Comparison of ENCODE assay signal across 1 cellular context in the genomic region with DNA sequence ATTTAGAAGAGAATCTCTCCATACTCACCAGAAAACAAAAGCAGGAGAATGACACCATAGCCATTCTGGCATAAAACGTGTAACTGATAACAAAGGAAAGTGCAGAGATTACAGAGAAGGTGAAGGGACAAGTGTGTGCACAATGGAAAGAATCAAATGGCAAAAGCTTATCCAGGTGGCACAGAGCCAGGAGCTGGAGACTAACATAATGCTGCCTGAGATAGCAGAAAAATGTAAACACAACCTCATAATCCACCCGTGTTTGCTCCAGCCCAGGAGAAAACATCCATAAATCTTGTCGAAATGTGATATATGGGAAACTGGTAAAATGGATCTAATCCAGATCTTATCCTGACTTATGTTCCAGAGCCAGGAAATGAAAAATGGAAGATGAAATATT.
A peak's percentile ranks its signal among the peaks of the same experiment; 100 is the strongest.
TF ChIP-seq lines count a peak whose summit lies in the region.

No MANE protein-coding gene starts in this region.

TF ChIP-seq in HEK293, 187 proteins besides CTCF, POLR2A, EP300 and RAD21 (continued from another document):
- TF ChIP-seq BCL6B (tag by site-specific recombination; IDR thresholded peaks at IDR 0.05): 0 out of 2 replicates have a peak, but pooled peaks have one; percentile 5
- TF ChIP-seq SCRT1 (tag by site-specific recombination; IDR thresholded peaks at IDR 0.05; ENCODE audit: borderline replicate concordance): 0 out of 2 replicates have a peak, but pooled peaks have one; percentile 8
- TF ChIP-seq ZNF518A (tag by site-specific recombination; conservative IDR thresholded peaks at IDR 0.05; ENCODE audit: low read depth): no peak
- no peak for TF ChIP-seq ZNF121 (tag by site-specific recombination; IDR thresholded peaks at IDR 0.05)
- TF ChIP-seq, protein P1, sequence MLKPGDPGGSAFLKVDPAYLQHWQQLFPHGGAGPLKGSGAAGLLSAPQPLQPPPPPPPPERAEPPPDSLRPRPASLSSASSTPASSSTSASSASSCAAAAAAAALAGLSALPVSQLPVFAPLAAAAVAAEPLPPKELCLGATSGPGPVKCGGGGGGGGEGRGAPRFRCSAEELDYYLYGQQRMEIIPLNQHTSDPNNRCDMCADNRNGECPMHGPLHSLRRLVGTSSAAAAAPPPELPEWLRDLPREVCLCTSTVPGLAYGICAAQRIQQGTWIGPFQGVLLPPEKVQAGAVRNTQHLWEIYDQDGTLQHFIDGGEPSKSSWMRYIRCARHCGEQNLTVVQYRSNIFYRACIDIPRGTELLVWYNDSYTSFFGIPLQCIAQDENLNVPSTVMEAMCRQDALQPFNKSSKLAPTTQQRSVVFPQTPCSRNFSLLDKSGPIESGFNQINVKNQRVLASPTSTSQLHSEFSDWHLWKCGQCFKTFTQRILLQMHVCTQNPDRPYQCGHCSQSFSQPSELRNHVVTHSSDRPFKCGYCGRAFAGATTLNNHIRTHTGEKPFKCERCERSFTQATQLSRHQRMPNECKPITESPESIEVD (tag by site-specific recombination; IDR thresholded peaks at IDR 0.05): peak; percentile 61
- 0 out of 2 replicates have a peak, but pooled peaks have one; percentile 18 for TF ChIP-seq ZNF2 (tag by site-specific recombination; IDR thresholded peaks at IDR 0.05)
- TF ChIP-seq, protein P2, sequence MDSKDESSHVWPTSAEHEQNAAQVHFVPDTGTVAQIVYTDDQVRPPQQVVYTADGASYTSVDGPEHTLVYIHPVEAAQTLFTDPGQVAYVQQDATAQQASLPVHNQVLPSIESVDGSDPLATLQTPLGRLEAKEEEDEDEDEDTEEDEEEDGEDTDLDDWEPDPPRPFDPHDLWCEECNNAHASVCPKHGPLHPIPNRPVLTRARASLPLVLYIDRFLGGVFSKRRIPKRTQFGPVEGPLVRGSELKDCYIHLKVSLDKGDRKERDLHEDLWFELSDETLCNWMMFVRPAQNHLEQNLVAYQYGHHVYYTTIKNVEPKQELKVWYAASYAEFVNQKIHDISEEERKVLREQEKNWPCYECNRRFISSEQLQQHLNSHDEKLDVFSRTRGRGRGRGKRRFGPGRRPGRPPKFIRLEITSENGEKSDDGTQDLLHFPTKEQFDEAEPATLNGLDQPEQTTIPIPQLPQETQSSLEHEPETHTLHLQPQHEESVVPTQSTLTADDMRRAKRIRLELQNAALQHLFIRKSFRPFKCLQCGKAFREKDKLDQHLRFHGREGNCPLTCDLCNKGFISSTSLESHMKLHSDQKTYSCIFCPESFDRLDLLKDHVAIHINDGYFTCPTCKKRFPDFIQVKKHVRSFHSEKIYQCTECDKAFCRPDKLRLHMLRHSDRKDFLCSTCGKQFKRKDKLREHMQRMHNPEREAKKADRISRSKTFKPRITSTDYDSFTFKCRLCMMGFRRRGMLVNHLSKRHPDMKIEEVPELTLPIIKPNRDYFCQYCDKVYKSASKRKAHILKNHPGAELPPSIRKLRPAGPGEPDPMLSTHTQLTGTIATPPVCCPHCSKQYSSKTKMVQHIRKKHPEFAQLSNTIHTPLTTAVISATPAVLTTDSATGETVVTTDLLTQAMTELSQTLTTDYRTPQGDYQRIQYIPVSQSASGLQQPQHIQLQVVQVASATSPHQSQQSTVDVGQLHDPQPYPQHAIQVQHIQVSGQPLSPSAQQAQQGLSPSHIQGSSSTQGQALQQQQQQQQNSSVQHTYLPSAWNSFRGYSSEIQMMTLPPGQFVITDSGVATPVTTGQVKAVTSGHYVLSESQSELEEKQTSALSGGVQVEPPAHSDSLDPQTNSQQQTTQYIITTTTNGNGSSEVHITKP (tag by site-specific recombination; IDR thresholded peaks at IDR 0.05): peak; percentile 43; the same call in 1 of the 2 replicates
- no peak for TF ChIP-seq SCRT2 (tag by site-specific recombination; IDR thresholded peaks at IDR 0.05)
- no peak for TF ChIP-seq ZSCAN30 (tag by site-specific recombination; IDR thresholded peaks at IDR 0.05)
- 0 out of 2 replicates have a peak, but pooled peaks have one; percentile 18 for TF ChIP-seq ZNF544 (tag by site-specific recombination; IDR thresholded peaks at IDR 0.05)
- 0 out of 2 replicates have a peak, but pooled peaks have one; percentile 14 for TF ChIP-seq TRIM28 (IDR thresholded peaks at IDR 0.05; ENCODE audit: borderline replicate concordance, low read length)
- TF ChIP-seq, protein P3, sequence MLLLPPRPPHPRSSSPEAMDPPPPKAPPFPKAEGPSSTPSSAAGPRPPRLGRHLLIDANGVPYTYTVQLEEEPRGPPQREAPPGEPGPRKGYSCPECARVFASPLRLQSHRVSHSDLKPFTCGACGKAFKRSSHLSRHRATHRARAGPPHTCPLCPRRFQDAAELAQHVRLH (tag by site-specific recombination; IDR thresholded peaks at IDR 0.05): peak; percentile 8; the same call in 1 of the 2 replicates
- TF ChIP-seq ZNF600 (tag by site-specific recombination; IDR thresholded peaks at IDR 0.05): peak; percentile 42; the same call in 1 of the 2 replicates
- TF ChIP-seq ZNF366 (tag by site-specific recombination; conservative IDR thresholded peaks at IDR 0.05): peak; percentile 45; the same call in 1 of the 2 replicates
- peak; percentile 86 for TF ChIP-seq GFI1B (tag by site-specific recombination; IDR thresholded peaks at IDR 0.05)
- TF ChIP-seq ZNF488 (tag by site-specific recombination; IDR thresholded peaks at IDR 0.05): no peak
- peak; percentile 79 for TF ChIP-seq ZBTB17 (tag by site-specific recombination; IDR thresholded peaks at IDR 0.05)
- peak; percentile 64; the same call in 1 of the 2 replicates for TF ChIP-seq MEIS1 (CRISPR knock-in tag; IDR thresholded peaks at IDR 0.05; ENCODE audit: borderline replicate concordance)
- TF ChIP-seq ZEB2 (tag by site-specific recombination; IDR thresholded peaks at IDR 0.05): 0 out of 2 replicates have a peak, but pooled peaks have one; percentile 23
- TF ChIP-seq FEZF1 (tag by site-specific recombination; IDR thresholded peaks at IDR 0.05): peak; percentile 92
- TF ChIP-seq, protein P4, sequence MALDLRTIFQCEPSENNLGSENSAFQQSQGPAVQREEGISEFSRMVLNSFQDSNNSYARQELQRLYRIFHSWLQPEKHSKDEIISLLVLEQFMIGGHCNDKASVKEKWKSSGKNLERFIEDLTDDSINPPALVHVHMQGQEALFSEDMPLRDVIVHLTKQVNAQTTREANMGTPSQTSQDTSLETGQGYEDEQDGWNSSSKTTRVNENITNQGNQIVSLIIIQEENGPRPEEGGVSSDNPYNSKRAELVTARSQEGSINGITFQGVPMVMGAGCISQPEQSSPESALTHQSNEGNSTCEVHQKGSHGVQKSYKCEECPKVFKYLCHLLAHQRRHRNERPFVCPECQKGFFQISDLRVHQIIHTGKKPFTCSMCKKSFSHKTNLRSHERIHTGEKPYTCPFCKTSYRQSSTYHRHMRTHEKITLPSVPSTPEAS (tag by site-specific recombination; IDR thresholded peaks at IDR 0.05): no peak
- TF ChIP-seq OSR2 (tag by site-specific recombination; IDR thresholded peaks at IDR 0.05): peak; percentile 32; the same call in 1 of the 2 replicates
TF ChIP-seq in HEK293: peak in this region for 27.
